7 cellular contexts compared by ENCODE assay signal in the genomic region with DNA sequence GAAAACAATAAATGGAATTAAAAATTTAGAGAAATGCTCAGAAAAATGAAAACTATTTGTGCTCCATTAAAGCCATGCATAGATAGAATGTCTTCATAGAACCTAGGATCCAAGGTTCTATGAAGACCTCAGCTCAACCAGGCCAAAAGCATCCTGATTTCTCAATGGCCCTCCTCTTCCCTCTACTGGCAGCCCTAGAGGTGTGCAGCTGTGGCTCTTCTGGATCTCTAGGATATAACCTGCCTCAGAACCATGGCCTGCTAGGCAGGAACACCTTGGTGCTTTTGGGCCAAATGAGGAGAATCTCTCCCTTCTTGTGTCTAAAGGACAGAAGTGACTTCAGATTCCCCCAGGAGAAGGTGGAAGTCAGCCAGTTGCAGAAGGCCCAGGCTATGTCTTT. TPM values are rescaled to one million over a fixed set of nuclear protein-coding genes. Genes with fewer than 3 reads are reported as not detected.
DNase-seq lines count a peak whose midpoint lies in the region; ATAC-seq and TF ChIP-seq lines count a peak whose summit lies in the region.

No MANE protein-coding gene starts in this region.

- H3K4me3 Mint-ChIP-seq in activated CD4-positive, alpha-beta T cell treated with anti-CD3 and anti-CD28 coated beads, Interleukin-2, amount 10 ng/mL, durations not matched to agents 7 days and 5 days: no peak overlapping the region

- no peaks in the 10 kb centered on the region for H3K9me3 ChIP-seq in stomach

- no peaks in the 10 kb centered on the region for H3K4me1 ChIP-seq in stomach

- H3K4me3 ChIP-seq in stomach: no peak overlapping the region

- peak; percentile 78 for ATAC-seq in GM21423 (IDR thresholded peaks at IDR 0.05; ENCODE audit: unreplicated experiment)

- no peak for TF ChIP-seq POLR2A in stomach (IDR thresholded peaks at IDR 0.05)

- H3K27ac Mint-ChIP-seq in activated CD4-positive, alpha-beta T cell treated with anti-CD3 and anti-CD28 coated beads, Interleukin-2, amount 10 ng/mL, durations not matched to agents 7 days and 5 days: no peak overlapping the region

- no peaks in the 10 kb centered on the region for H3K4me1 Mint-ChIP-seq in activated CD4-positive, alpha-beta T cell treated with anti-CD3 and anti-CD28 coated beads, Interleukin-2, amount 10 ng/mL, durations not matched to agents 7 days and 5 days

- peak; percentile 71 for TF ChIP-seq CTCF in GM10248 (IDR thresholded peaks at IDR 0.05; ENCODE audit: control extremely low read depth, extremely low read depth, low read depth, missing control alignments)
- peak in 4 of 7 experiments; percentile 33 to 45 (median 39) for TF ChIP-seq CTCF in stomach (IDR thresholded peaks at IDR 0.05)

- DNase-seq in GM10248 (ENCODE audit: extremely low spot score) (peak; percentile 41), HT-29 (ENCODE audit: low spot score) (peak; percentile 59), hepatic stellate cell (ENCODE audit: low spot score) (peak; percentile 31), stomach (no peak), NCI-H524 treated with DMSO at 0.1 percent for 48 hours (lab: John Stamatoyannopoulos, UW) (no peak)
- peak; percentile 34 for DNase-seq in activated CD4-positive, alpha-beta T cell treated with anti-CD3 and anti-CD28 coated beads, Interleukin-2, amount 10 ng/mL, durations not matched to agents 7 days and 5 days

- H3K9me3 Mint-ChIP-seq in activated CD4-positive, alpha-beta T cell treated with anti-CD3 and anti-CD28 coated beads, Interleukin-2, amount 10 ng/mL, durations not matched to agents 7 days and 5 days: no peaks in the 10 kb centered on the region

- H3K36me3 ChIP-seq in stomach: no peaks in the 10 kb centered on the region

- no peaks in the 10 kb centered on the region for H3K27me3 ChIP-seq in stomach

- H3K27me3 Mint-ChIP-seq in activated CD4-positive, alpha-beta T cell treated with anti-CD3 and anti-CD28 coated beads, Interleukin-2, amount 10 ng/mL, durations not matched to agents 7 days and 5 days: peaks cover 29% of the 10 kb centered on the region

- no peak for TF ChIP-seq EP300 in stomach (IDR thresholded peaks at IDR 0.05)

- POLR2A ChIA-PET in GM10248 (lab: Yijun Ruan, JAX): no interaction called here
- POLR2A ChIA-PET in activated CD4-positive, alpha-beta T cell treated with anti-CD3 and anti-CD28 coated beads, Interleukin-2, amount 10 ng/mL, durations not matched to agents 7 days and 5 days (lab: Charles Lee): no interaction called here

- intact Hi-C loops in stomach (cut with DNase I; ENCODE audit: low total_unique reads): no loop called here

- CTCF ChIA-PET in GM10248 (lab: Yijun Ruan, JAX): interaction anchor here (0.7 to 4.5 kb wide), 20 partner anchors 8 to 281 kb away, joined by 3 to 25 read pairs (median 4); no protein-coding TSS in a partner anchor
- CTCF ChIA-PET in activated CD4-positive, alpha-beta T cell treated with anti-CD3 and anti-CD28 coated beads, Interleukin-2, amount 10 ng/mL, durations not matched to agents 7 days and 5 days (lab: Charles Lee): interaction anchor here (0.6 to 1.4 kb wide), 3 partner anchors 126 to 596 kb away, joined by 3 to 8 read pairs (median 4); no protein-coding TSS in a partner anchor

- no peaks in the 10 kb centered on the region for H3K36me3 Mint-ChIP-seq in activated CD4-positive, alpha-beta T cell treated with anti-CD3 and anti-CD28 coated beads, Interleukin-2, amount 10 ng/mL, durations not matched to agents 7 days and 5 days (ENCODE audit: low read depth)

- no peak overlapping the region for H3K27ac ChIP-seq in stomach

RNA-seq across cellular contexts. Expression of a gene that starts 15.1 kb away (rescaled TPM):
- total RNA-seq in HT-29 (2014; rRNA removed; shearing (Covaris generic)): not detected in 2 replicates
- total RNA-seq in activated CD4-positive, alpha-beta T cell treated with anti-CD3 and anti-CD28 coated beads, Interleukin-2, amount 10 ng/mL, durations not matched to agents 7 days and 5 days: not detected
- not detected for total RNA-seq in stomach
- polyA plus RNA-seq in stomach: not detected

RNA-seq across cellular contexts. Expression of a gene that starts 26.8 kb away (rescaled TPM):
- 0.52 and 0.56 TPM in 2 replicates for total RNA-seq in HT-29 (2014; rRNA removed; shearing (Covaris generic))
- not detected for total RNA-seq in activated CD4-positive, alpha-beta T cell treated with anti-CD3 and anti-CD28 coated beads, Interleukin-2, amount 10 ng/mL, durations not matched to agents 7 days and 5 days
- total RNA-seq in stomach: 1 to 10 TPM in 1 of 5 donors, under 1 TPM in 1, not detected in 3; 0.73 to 2.9 TPM
- polyA plus RNA-seq in stomach: 1 to 10 TPM in 1 of 3 donors, not detected in 2; 1.8 TPM

RNA-seq across cellular contexts. Expression of a gene that starts 46.4 kb away (rescaled TPM):
- not detected in 2 replicates for total RNA-seq in HT-29 (2014; rRNA removed; shearing (Covaris generic))
- not detected for total RNA-seq in activated CD4-positive, alpha-beta T cell treated with anti-CD3 and anti-CD28 coated beads, Interleukin-2, amount 10 ng/mL, durations not matched to agents 7 days and 5 days
- not detected for total RNA-seq in stomach
- polyA plus RNA-seq in stomach: not detected

Comparison
In these comparisons a context has a peak if more than half of its experiments do, and no peak if none do; other contexts are left out.
1. DNase-seq: peak in GM10248 (single experiment), HT-29 (single experiment), activated CD4-positive, alpha-beta T cell treated with anti-CD3 and anti-CD28 coated beads, Interleukin-2, amount 10 ng/mL, durations not matched to agents 7 days and 5 days (single experiment) and hepatic stellate cell (single experiment); none in stomach (single experiment) and NCI-H524 treated with DMSO at 0.1 percent for 48 hours (single experiment).